In genomic region chr4:154503598-154503997, GRCh38 we compare ENCODE assay signal across 9 cellular contexts. TPM values are rescaled to one million over a fixed set of nuclear protein-coding genes. Genes with fewer than 3 reads are reported as not detected.
A peak's percentile ranks its signal among the peaks of the same experiment; 100 is the strongest.
DNase-seq lines count a peak whose midpoint lies in the region; ATAC-seq and TF ChIP-seq lines count a peak whose summit lies in the region.
"Had no signal": no experiment of that assay in that cellular context is flagged by ENCODE, and none has a peak within 500 bp of the region (broad histone marks: within the 10 kb centered on the region; RNA-seq: fewer than 3 reads in every experiment).

No MANE protein-coding gene starts in this region.

- TF ChIP-seq CTCF in A673 (conservative IDR thresholded peaks at IDR 0.05; ENCODE audit: low read depth, low read length) (peak; percentile 70), GM13977 (IDR thresholded peaks at IDR 0.05; ENCODE audit: extremely low read depth, insufficient read depth, missing control alignments) (peak; percentile 42), foreskin keratinocyte (conservative IDR thresholded peaks at IDR 0.05) (peak; percentile 72), left lung (IDR thresholded peaks at IDR 0.05) (peak in 1 of 2 donors; percentile 17)

- H3K4me1 ChIP-seq in A673 (ENCODE audit: insufficient read depth, low read length, poor library complexity, severe bottlenecking) (no peaks in the 10 kb centered on the region), foreskin keratinocyte (peaks cover 20% of the 10 kb centered on the region), left lung (no peaks in the 10 kb centered on the region)

- H3K4me3 ChIP-seq in A673 (ENCODE audit: low read depth, low read length, poor library complexity, severe bottlenecking) (no peak overlapping the region), left lung (no peak overlapping the region)

- in situ Hi-C loops in GM13977 (cut with MboI; ENCODE audit: low pct_unique_long_range_greater_than_20kb, low sequenced_read_pairs, unreplicated experiment) = loop anchor here (10.0 kb wide), 1 partner anchor 169 kb away; no protein-coding TSS in a partner anchor

- peaks cover 34% of the 10 kb centered on the region for H3K27me3 ChIP-seq in A673 (replicated peaks; ENCODE audit: insufficient read depth, low read depth, low read length, poor library complexity)
- peaks cover 30% of the 10 kb centered on the region for H3K27me3 ChIP-seq in foreskin keratinocyte
- peaks cover 0 to 28% of the 10 kb centered on the region in 2 donors for H3K27me3 ChIP-seq in left lung

- H3K9me3 ChIP-seq in A673 (ENCODE audit: low read depth, low read length, poor library complexity, severe bottlenecking) (no peaks in the 10 kb centered on the region), left lung (no peaks in the 10 kb centered on the region)

- intact Hi-C loops in A673 (cut with micrococcal nuclease; ENCODE audit: unreplicated experiment) = no loop called here
- intact Hi-C loops in left lung (cut with DNase I) = no loop called here

- BruUV-seq in A673 (replicated peaks; lab: Mats Ljungman, UMichigan) = no TSS peak

- CTCF ChIA-PET in A673 (lab: Charles Lee) = no interaction called here

- no peaks in the 10 kb centered on the region for H3K36me3 ChIP-seq in A673 (ENCODE audit: insufficient read depth, low read length, poor library complexity, severe bottlenecking)
- H3K36me3 ChIP-seq in left lung = no peaks in the 10 kb centered on the region

- ATAC-seq in foreskin keratinocyte (peak; percentile 19), HG03457 (IDR thresholded peaks at IDR 0.05; ENCODE audit: unreplicated experiment) (no peak), left lung (no peak), HG03135 (IDR thresholded peaks at IDR 0.05; ENCODE audit: unreplicated experiment) (no peak)

- H3K27ac ChIP-seq in A673 (ENCODE audit: low read depth, low read length, poor library complexity, severe bottlenecking) (no peak overlapping the region), foreskin keratinocyte (no peak overlapping the region), left lung (no peak overlapping the region)

- peak; percentile 37 for DNase-seq in A673 (ENCODE audit: low spot score)
- DNase-seq in GM13977 (ENCODE audit: low spot score) = no peak
- DNase-seq in RPMI8226 = peak; percentile 9
- DNase-seq in foreskin keratinocyte = peak in 1 of 2 donors; percentile 40
- DNase-seq in medulla oblongata (ENCODE audit: extremely low spot score) = no peak
- no peak for DNase-seq in left lung

- POLR2A ChIA-PET in A673 (lab: Charles Lee; ENCODE audit: low non-redundant PET) = no interaction called here

RNA-seq across cellular contexts. Expression of gene DCHS2, which starts 12.0 kb away (rescaled TPM):
- total RNA-seq in A673 (2021) = 0.33 and 0.58 TPM in 2 replicates
- total RNA-seq in foreskin keratinocyte = not detected in 2 replicates
- polyA plus RNA-seq in foreskin keratinocyte = not detected in 2 replicates
- total RNA-seq in left lung = under 1 TPM; 0.12 to 0.13 TPM

RNA-seq across cellular contexts. Expression of gene PLRG1, which starts 46.6 kb away (rescaled TPM):
- total RNA-seq in A673 (2021) (116 and 117 TPM in 2 replicates), foreskin keratinocyte (70.9 and 73.3 TPM in 2 replicates), left lung (10 to 100 TPM; 58.0 to 68.1 TPM)
- polyA plus RNA-seq in foreskin keratinocyte = 45.6 and 52.5 TPM in 2 replicates

RNA-seq across cellular contexts. Expression of gene FGB, which starts 59.2 kb away (rescaled TPM):
- not detected in 2 replicates for total RNA-seq in A673 (2021)
- total RNA-seq in foreskin keratinocyte = not detected in 2 replicates
- not detected in 2 replicates for polyA plus RNA-seq in foreskin keratinocyte
- under 1 TPM in 1 of 2 donors, not detected in 1; 0.26 TPM for total RNA-seq in left lung
- polyA plus RNA-seq: esophagus had no signal

Comparison
In these comparisons a context has a peak if more than half of its experiments do, and no peak if none do; other contexts are left out.
1. DNase-seq: peak in A673 (single experiment) and RPMI8226 (single experiment); none in GM13977 (single experiment), medulla oblongata (single experiment) and left lung (0 of 2).